ENCODE assay signal across 8 cellular contexts in genomic region chr9:122498883-122499288, GRCh38. TPM values are rescaled to one million over a fixed set of nuclear protein-coding genes. Genes with fewer than 3 reads are reported as not detected.
DNase-seq lines count a peak whose midpoint lies in the region; ATAC-seq and TF ChIP-seq lines count a peak whose summit lies in the region.

No MANE protein-coding gene starts in this region.

- H3K36me3 ChIP-seq in MG63: no peaks in the 10 kb centered on the region
- H3K36me3 ChIP-seq in WERI-Rb-1: no peaks in the 10 kb centered on the region
- no peaks in the 10 kb centered on the region for H3K36me3 ChIP-seq in sigmoid colon

- ATAC-seq in HG02870 (IDR thresholded peaks at IDR 0.05; ENCODE audit: unreplicated experiment): no peak

- no peaks in the 10 kb centered on the region for H3K4me1 ChIP-seq in sigmoid colon

- no peak for TF ChIP-seq EP300 in sigmoid colon (IDR thresholded peaks at IDR 0.05)

- intact Hi-C loops in sigmoid colon (cut with DNase I): no loop called here

- H3K4me3 ChIP-seq in MG63 (no peak overlapping the region), WERI-Rb-1 (ENCODE audit: low read depth, low read length) (no peak overlapping the region), foreskin fibroblast (ENCODE audit: low read depth in 1 of 2, low read length in 2 of 2) (no peak overlapping the region), sigmoid colon (no peak overlapping the region)

- TF ChIP-seq CTCF in C4-2B (conservative IDR thresholded peaks at IDR 0.05) (peak; percentile 97), GM12873 (IDR thresholded peaks at IDR 0.05; ENCODE audit: insufficient read depth, low read depth, low read length, missing control alignments) (peak; percentile 89), WERI-Rb-1 (IDR thresholded peaks at IDR 0.05; ENCODE audit: low read depth, low read length) (peak; percentile 96), foreskin fibroblast (IDR thresholded peaks at IDR 0.05; ENCODE audit: low read depth, low read length) (peak; percentile 78), sigmoid colon (IDR thresholded peaks at IDR 0.05) (peak in 1 of 4 experiments; percentile 43)

- H3K27me3 ChIP-seq in MG63 (peaks cover 26% of the 10 kb centered on the region), WERI-Rb-1 (ENCODE audit: insufficient read depth, low read depth, severe bottlenecking) (no peaks in the 10 kb centered on the region), sigmoid colon (no peaks in the 10 kb centered on the region)

- peaks cover 6% of the 10 kb centered on the region; the same call in 1 of the 2 replicates for H3K9me3 ChIP-seq in MG63
- H3K9me3 ChIP-seq in WERI-Rb-1 (ENCODE audit: severe bottlenecking): peaks cover 5% of the 10 kb centered on the region
- H3K9me3 ChIP-seq in sigmoid colon: peaks cover 0 to 2% (median 0%) of the 10 kb centered on the region in 4 donors

- DNase-seq in MG63 (peak; percentile 30), WERI-Rb-1 (peak; percentile 82), foreskin fibroblast (peak; percentile 14 to 62), smooth muscle cell of the brain vasculature (ENCODE audit: low read depth, low spot score) (peak; percentile 3), sigmoid colon (no peak)

- WGBS in sigmoid colon, 2 donors: 55 to 58% methylated on average over 2 of the region's 2 CpGs

- no peak for TF ChIP-seq POLR2A in sigmoid colon (IDR thresholded peaks at IDR 0.05)

- H3K27ac ChIP-seq in C4-2B: no peak overlapping the region
- peak overlapping the region; percentile 29 for H3K27ac ChIP-seq in WERI-Rb-1
- no peak overlapping the region for H3K27ac ChIP-seq in sigmoid colon

RNA-seq across cellular contexts. Expression of gene OR1J2, which starts 11.7 kb away (rescaled TPM):
- not detected in 2 replicates for total RNA-seq in MG63 (2014; rRNA removed; shearing (Covaris generic); ENCODE audit: low replicate concordance)
- total RNA-seq in sigmoid colon: under 1 TPM in 1 of 4 donors, not detected in 3; 0.68 TPM
- not detected for polyA plus RNA-seq in sigmoid colon

RNA-seq across cellular contexts. Expression of gene OR1J4, which starts 20.1 kb away (rescaled TPM):
- total RNA-seq in MG63 (2014; rRNA removed; shearing (Covaris generic); ENCODE audit: low replicate concordance): not detected in 2 replicates
- total RNA-seq in sigmoid colon: not detected
- not detected for polyA plus RNA-seq in sigmoid colon

RNA-seq across cellular contexts. Expression of gene OR1J1, which starts 21.2 kb away (rescaled TPM):
- not detected in 2 replicates for total RNA-seq in MG63 (2014; rRNA removed; shearing (Covaris generic); ENCODE audit: low replicate concordance)
- not detected for total RNA-seq in sigmoid colon
- not detected for polyA plus RNA-seq in sigmoid colon

RNA-seq across cellular contexts. Expression of gene OR1N1, which starts 28.2 kb away (rescaled TPM):
- total RNA-seq in MG63 (2014; rRNA removed; shearing (Covaris generic); ENCODE audit: low replicate concordance): not detected in 2 replicates
- not detected for total RNA-seq in sigmoid colon
- not detected for polyA plus RNA-seq in sigmoid colon

RNA-seq across cellular contexts. Expression of gene OR1N2, which starts 54.0 kb away (rescaled TPM):
- total RNA-seq in MG63 (2014; rRNA removed; shearing (Covaris generic); ENCODE audit: low replicate concordance): not detected in 2 replicates
- not detected for total RNA-seq in sigmoid colon
- not detected for polyA plus RNA-seq in sigmoid colon
